1 cellular context compared by ENCODE assay signal in the genomic region with DNA sequence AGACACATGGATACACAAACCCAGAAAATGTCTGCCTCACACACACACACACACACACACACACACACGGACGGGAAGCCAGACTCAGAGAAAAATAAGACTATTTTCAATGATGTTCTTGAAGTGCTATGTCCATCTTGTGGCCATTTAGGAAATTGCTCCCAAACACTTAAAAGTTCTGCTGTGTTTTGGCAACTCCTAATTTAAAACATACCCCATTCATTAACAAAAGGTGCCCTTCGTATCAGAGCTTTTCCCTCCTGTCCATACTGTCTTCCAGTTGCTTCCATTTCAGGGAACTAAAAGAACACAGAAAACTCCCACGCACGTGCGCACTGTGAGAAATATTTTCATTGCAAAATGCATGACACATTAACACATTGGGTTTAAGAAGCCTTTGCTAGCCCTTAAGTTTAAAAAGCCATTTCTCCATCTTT.
TF ChIP-seq lines count a peak whose summit lies in the region.

No MANE protein-coding gene starts in this region.

TF ChIP-seq in GM23338, 12 proteins besides CTCF, POLR2A, EP300 and RAD21 (continued from another document):
- TF ChIP-seq, protein P1, sequence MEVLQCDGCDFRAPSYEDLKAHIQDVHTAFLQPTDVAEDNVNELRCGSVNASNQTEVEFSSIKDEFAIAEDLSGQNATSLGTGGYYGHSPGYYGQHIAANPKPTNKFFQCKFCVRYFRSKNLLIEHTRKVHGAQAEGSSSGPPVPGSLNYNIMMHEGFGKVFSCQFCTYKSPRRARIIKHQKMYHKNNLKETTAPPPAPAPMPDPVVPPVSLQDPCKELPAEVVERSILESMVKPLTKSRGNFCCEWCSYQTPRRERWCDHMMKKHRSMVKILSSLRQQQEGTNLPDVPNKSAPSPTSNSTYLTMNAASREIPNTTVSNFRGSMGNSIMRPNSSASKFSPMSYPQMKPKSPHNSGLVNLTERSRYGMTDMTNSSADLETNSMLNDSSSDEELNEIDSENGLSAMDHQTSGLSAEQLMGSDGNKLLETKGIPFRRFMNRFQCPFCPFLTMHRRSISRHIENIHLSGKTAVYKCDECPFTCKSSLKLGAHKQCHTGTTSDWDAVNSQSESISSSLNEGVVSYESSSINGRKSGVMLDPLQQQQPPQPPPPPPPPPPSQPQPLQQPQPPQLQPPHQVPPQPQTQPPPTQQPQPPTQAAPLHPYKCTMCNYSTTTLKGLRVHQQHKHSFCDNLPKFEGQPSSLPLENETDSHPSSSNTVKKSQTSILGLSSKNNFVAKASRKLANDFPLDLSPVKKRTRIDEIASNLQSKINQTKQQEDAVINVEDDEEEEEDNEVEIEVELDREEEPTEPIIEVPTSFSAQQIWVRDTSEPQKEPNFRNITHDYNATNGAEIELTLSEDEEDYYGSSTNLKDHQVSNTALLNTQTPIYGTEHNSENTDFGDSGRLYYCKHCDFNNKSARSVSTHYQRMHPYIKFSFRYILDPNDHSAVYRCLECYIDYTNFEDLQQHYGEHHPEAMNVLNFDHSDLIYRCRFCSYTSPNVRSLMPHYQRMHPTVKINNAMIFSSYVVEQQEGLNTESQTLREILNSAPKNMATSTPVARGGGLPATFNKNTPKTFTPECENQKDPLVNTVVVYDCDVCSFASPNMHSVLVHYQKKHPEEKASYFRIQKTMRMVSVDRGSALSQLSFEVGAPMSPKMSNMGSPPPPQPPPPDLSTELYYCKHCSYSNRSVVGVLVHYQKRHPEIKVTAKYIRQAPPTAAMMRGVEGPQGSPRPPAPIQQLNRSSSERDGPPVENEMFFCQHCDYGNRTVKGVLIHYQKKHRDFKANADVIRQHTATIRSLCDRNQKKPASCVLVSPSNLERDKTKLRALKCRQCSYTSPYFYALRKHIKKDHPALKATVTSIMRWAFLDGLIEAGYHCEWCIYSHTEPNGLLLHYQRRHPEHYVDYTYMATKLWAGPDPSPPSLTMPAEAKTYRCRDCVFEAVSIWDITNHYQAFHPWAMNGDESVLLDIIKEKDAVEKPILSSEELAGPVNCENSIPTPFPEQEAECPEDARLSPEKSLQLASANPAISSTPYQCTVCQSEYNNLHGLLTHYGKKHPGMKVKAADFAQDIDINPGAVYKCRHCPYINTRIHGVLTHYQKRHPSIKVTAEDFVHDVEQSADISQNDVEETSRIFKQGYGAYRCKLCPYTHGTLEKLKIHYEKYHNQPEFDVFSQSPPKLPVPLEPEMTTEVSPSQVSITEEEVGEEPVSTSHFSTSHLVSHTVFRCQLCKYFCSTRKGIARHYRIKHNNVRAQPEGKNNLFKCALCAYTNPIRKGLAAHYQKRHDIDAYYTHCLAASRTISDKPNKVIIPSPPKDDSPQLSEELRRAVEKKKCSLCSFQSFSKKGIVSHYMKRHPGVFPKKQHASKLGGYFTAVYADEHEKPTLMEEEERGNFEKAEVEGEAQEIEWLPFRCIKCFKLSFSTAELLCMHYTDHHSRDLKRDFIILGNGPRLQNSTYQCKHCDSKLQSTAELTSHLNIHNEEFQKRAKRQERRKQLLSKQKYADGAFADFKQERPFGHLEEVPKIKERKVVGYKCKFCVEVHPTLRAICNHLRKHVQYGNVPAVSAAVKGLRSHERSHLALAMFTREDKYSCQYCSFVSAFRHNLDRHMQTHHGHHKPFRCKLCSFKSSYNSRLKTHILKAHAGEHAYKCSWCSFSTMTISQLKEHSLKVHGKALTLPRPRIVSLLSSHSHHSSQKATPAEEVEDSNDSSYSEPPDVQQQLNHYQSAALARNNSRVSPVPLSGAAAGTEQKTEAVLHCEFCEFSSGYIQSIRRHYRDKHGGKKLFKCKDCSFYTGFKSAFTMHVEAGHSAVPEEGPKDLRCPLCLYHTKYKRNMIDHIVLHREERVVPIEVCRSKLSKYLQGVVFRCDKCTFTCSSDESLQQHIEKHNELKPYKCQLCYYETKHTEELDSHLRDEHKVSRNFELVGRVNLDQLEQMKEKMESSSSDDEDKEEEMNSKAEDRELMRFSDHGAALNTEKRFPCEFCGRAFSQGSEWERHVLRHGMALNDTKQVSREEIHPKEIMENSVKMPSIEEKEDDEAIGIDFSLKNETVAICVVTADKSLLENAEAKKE (CRISPR knock-in tag; IDR thresholded peaks at IDR 0.05), result no peak
- TF ChIP-seq ZNF331 (CRISPR knock-in tag; IDR thresholded peaks at IDR 0.05; ENCODE audit: low read depth) (no peak), ZNF114 (CRISPR knock-in tag; IDR thresholded peaks at IDR 0.05) (no peak)
